1 cellular context compared by ENCODE assay signal in genomic region chr15:99307735-99308134, GRCh38.
TF ChIP-seq lines count a peak whose summit lies in the region.

No MANE protein-coding gene starts in this region.

TF ChIP-seq in GM23338, 12 proteins besides CTCF, POLR2A, EP300 and RAD21 (continued from another document):
- TF ChIP-seq ZNF462 (CRISPR knock-in tag; IDR thresholded peaks at IDR 0.05) (no peak), STAT1 (IDR thresholded peaks at IDR 0.05; ENCODE audit: unreplicated experiment) (no peak), ZNF114 (CRISPR knock-in tag; IDR thresholded peaks at IDR 0.05) (no peak), POLR2AphosphoS5 (IDR thresholded peaks at IDR 0.05; ENCODE audit: low read depth) (no peak)
